In genomic region chr16:67663151-67663876, GRCh38 we compare ENCODE assay signal across 1 cellular context.
TF ChIP-seq lines count a peak whose summit lies in the region.

No MANE protein-coding gene starts in this region.

TF ChIP-seq in HEK293, 187 proteins besides CTCF, POLR2A, EP300 and RAD21 (continued from another document):
- TF ChIP-seq ZFHX2 (tag by site-specific recombination; conservative IDR thresholded peaks at IDR 0.05) (no peak; the same call in none of the 2 replicates), ZNF596 (tag by site-specific recombination; IDR thresholded peaks at IDR 0.05) (no peak)
TF ChIP-seq in HEK293: peak in this region for 5.
